Comparison of ENCODE assay signal across 8 cellular contexts in genomic region chr6:32941412-32941784, GRCh38. TPM values are rescaled to one million over a fixed set of nuclear protein-coding genes. Genes with fewer than 3 reads are reported as not detected.
DNase-seq lines count a peak whose midpoint lies in the region; ATAC-seq and TF ChIP-seq lines count a peak whose summit lies in the region.

No MANE protein-coding gene starts in this region.

- TF ChIP-seq CTCF in transverse colon (IDR thresholded peaks at IDR 0.05), result no peak

- peak; percentile 11 to 83 (median 56) for DNase-seq in CD4-positive, CD25-positive, alpha-beta regulatory T cell
- peak; percentile 63 for DNase-seq in activated CD4-positive, alpha-beta memory T cell treated with anti-CD3 and anti-CD28 coated beads, Interleukin-2, amount 10 ng/mL, durations not matched to agents 7 days and 5 days
- DNase-seq in kidney glomerular epithelial cell (lab: John Stamatoyannopoulos, UW) (peak; percentile 89), transverse colon (peak; percentile 32), COR-L47 (lab: John Stamatoyannopoulos, UW) (no peak), A172 (ENCODE audit: low spot score) (no peak)

- POLR2A ChIA-PET in activated CD4-positive, alpha-beta memory T cell treated with anti-CD3 and anti-CD28 coated beads, Interleukin-2, amount 10 ng/mL, durations not matched to agents 7 days and 5 days (lab: Charles Lee), result interaction anchor here (0.7 to 8.5 kb wide), 16 partner anchors 8 to 132 kb away, joined by 3 to 303 read pairs (median 6); partner anchors contain the start of genes BRD2, HLA-DMA, HLA-DPA1 and PSMB8

- no peaks in the 10 kb centered on the region for H3K9me3 ChIP-seq in CD4-positive, CD25-positive, alpha-beta regulatory T cell (ENCODE audit: control insufficient read depth in 2 of 2, low read length in 2 of 2)
- H3K9me3 ChIP-seq in transverse colon, result no peaks in the 10 kb centered on the region

- peak overlapping the region; percentile 92 to 96 (median 95) for H3K27ac Mint-ChIP-seq in CD4-positive, CD25-positive, alpha-beta regulatory T cell
- peak overlapping the region; percentile 94 for H3K27ac Mint-ChIP-seq in activated CD4-positive, alpha-beta memory T cell treated with anti-CD3 and anti-CD28 coated beads, Interleukin-2, amount 10 ng/mL, durations not matched to agents 7 days and 5 days

- peaks cover 11% of the 10 kb centered on the region for H3K36me3 Mint-ChIP-seq in CD4-positive, CD25-positive, alpha-beta regulatory T cell
- H3K36me3 Mint-ChIP-seq in activated CD4-positive, alpha-beta memory T cell treated with anti-CD3 and anti-CD28 coated beads, Interleukin-2, amount 10 ng/mL, durations not matched to agents 7 days and 5 days (ENCODE audit: low read depth), result peaks cover 19% of the 10 kb centered on the region

- 58 to 60% methylated on average over 1 to 6 of the region's 6 CpGs for WGBS in transverse colon (ENCODE audit: low coverage in 1 of 2), 2 donors

- H3K4me1 ChIP-seq in CD4-positive, CD25-positive, alpha-beta regulatory T cell (ENCODE audit: control insufficient read depth, insufficient read depth, low read length, poor library complexity, severe bottlenecking), result peaks cover 60% of the 10 kb centered on the region
- H3K4me1 ChIP-seq in transverse colon, result peaks cover 3 to 37% (median 7%) of the 10 kb centered on the region in 4 donors

- H3K9me3 Mint-ChIP-seq in CD4-positive, CD25-positive, alpha-beta regulatory T cell, result no peaks in the 10 kb centered on the region
- H3K9me3 Mint-ChIP-seq in activated CD4-positive, alpha-beta memory T cell treated with anti-CD3 and anti-CD28 coated beads, Interleukin-2, amount 10 ng/mL, durations not matched to agents 7 days and 5 days, result no peaks in the 10 kb centered on the region

- H3K27ac ChIP-seq in CD4-positive, CD25-positive, alpha-beta regulatory T cell (ENCODE audit: insufficient read depth, low read length, poor library complexity, severe bottlenecking), result peak overlapping the region; percentile 89
- H3K27ac ChIP-seq in transverse colon, result peak overlapping the region; percentile 68 to 74 (median 68)

- TF ChIP-seq POLR2A in transverse colon (IDR thresholded peaks at IDR 0.05), result no peak

- intact Hi-C loops in transverse colon (cut with DNase I; ENCODE audit: low total_unique reads), result no loop called here

- H3K27me3 Mint-ChIP-seq in CD4-positive, CD25-positive, alpha-beta regulatory T cell, result no peaks in the 10 kb centered on the region
- no peaks in the 10 kb centered on the region for H3K27me3 Mint-ChIP-seq in activated CD4-positive, alpha-beta memory T cell treated with anti-CD3 and anti-CD28 coated beads, Interleukin-2, amount 10 ng/mL, durations not matched to agents 7 days and 5 days

- H3K27me3 ChIP-seq in CD4-positive, CD25-positive, alpha-beta regulatory T cell (ENCODE audit: control insufficient read depth, insufficient read depth, low read length), result no peaks in the 10 kb centered on the region
- no peaks in the 10 kb centered on the region for H3K27me3 ChIP-seq in transverse colon

- H3K4me3 Mint-ChIP-seq in CD4-positive, CD25-positive, alpha-beta regulatory T cell, result peak overlapping the region; percentile 86 to 94 (median 94)
- peak overlapping the region; percentile 82 for H3K4me3 Mint-ChIP-seq in activated CD4-positive, alpha-beta memory T cell treated with anti-CD3 and anti-CD28 coated beads, Interleukin-2, amount 10 ng/mL, durations not matched to agents 7 days and 5 days

- no peak for TF ChIP-seq EP300 in transverse colon (IDR thresholded peaks at IDR 0.05; ENCODE audit: low read depth)

- ATAC-seq in CD4-positive, CD25-positive, alpha-beta regulatory T cell (ENCODE audit: low read depth in 2 of 2), result peak; percentile 73 to 76
- ATAC-seq in GM19324 (IDR thresholded peaks at IDR 0.05; ENCODE audit: low FRiP score, unreplicated experiment), result peak; percentile 54
- ATAC-seq in HG03280 (IDR thresholded peaks at IDR 0.05; ENCODE audit: unreplicated experiment), result peak; percentile 51

- peak overlapping the region; percentile 92 for H3K4me3 ChIP-seq in CD4-positive, CD25-positive, alpha-beta regulatory T cell (ENCODE audit: low read depth, low read length)
- no peak overlapping the region for H3K4me3 ChIP-seq in transverse colon

- no peaks in the 10 kb centered on the region for H3K36me3 ChIP-seq in CD4-positive, CD25-positive, alpha-beta regulatory T cell (ENCODE audit: control insufficient read depth, insufficient read depth, low read length)
- H3K36me3 ChIP-seq in transverse colon, result no peaks in the 10 kb centered on the region

- CTCF ChIA-PET in activated CD4-positive, alpha-beta memory T cell treated with anti-CD3 and anti-CD28 coated beads, Interleukin-2, amount 10 ng/mL, durations not matched to agents 7 days and 5 days (lab: Charles Lee), result interaction anchor here (0.7 to 8.6 kb wide), 15 partner anchors 8 to 307 kb away, joined by 3 to 136 read pairs (median 6); partner anchors contain the start of genes BRD2, HLA-DMA, PSMB8 and TAP2

- in situ Hi-C loops in transverse colon (cut with MboI; ENCODE audit: low pct_ligation_motif_present in 1 of 4, low pct_unique_long_range_greater_than_20kb in 1 of 4, low sequenced_read_pairs in 3 of 4), result loop anchor here in 1 of 4 donors (5.0 kb wide), 1 partner anchor 54 kb away; no protein-coding TSS in a partner anchor

- peaks cover 19 to 64% (median 53%) of the 10 kb centered on the region in 4 donors for H3K4me1 Mint-ChIP-seq in CD4-positive, CD25-positive, alpha-beta regulatory T cell
- peaks cover 59% of the 10 kb centered on the region for H3K4me1 Mint-ChIP-seq in activated CD4-positive, alpha-beta memory T cell treated with anti-CD3 and anti-CD28 coated beads, Interleukin-2, amount 10 ng/mL, durations not matched to agents 7 days and 5 days

RNA-seq across cellular contexts. Expression of gene HLA-DMB, which starts 0.6 kb away (rescaled TPM):
- 17.6 TPM for total RNA-seq in CD4-positive, CD25-positive, alpha-beta regulatory T cell
- 10 to 100 TPM; 12.8 to 44.2 (median 32.4) TPM for polyA plus RNA-seq in CD4-positive, CD25-positive, alpha-beta regulatory T cell
- total RNA-seq in activated CD4-positive, alpha-beta memory T cell treated with anti-CD3 and anti-CD28 coated beads, Interleukin-2, amount 10 ng/mL, durations not matched to agents 7 days and 5 days, result 10 to 100 TPM; 19.1 to 20.0 TPM
- total RNA-seq in transverse colon, result 10 to 100 TPM in 2 of 4 donors, 1 to 10 TPM in 2; 1.8 to 20.8 (median 13.2) TPM
- total RNA-seq in A172 (2014; rRNA removed; shearing (Covaris generic)), result not detected in 2 replicates

RNA-seq across cellular contexts. Expression of gene HLA-DMA, which starts 11.5 kb away (rescaled TPM):
- 53.1 TPM for total RNA-seq in CD4-positive, CD25-positive, alpha-beta regulatory T cell
- 10 to 100 TPM; 32.3 to 89.3 (median 70.1) TPM for polyA plus RNA-seq in CD4-positive, CD25-positive, alpha-beta regulatory T cell
- total RNA-seq in activated CD4-positive, alpha-beta memory T cell treated with anti-CD3 and anti-CD28 coated beads, Interleukin-2, amount 10 ng/mL, durations not matched to agents 7 days and 5 days, result 10 to 100 TPM; 54.0 to 54.3 TPM
- total RNA-seq in transverse colon, result 10 to 100 TPM in 3 of 4 donors, 1 to 10 TPM in 1; 1.4 to 40.4 (median 20.8) TPM
- total RNA-seq in A172 (2014; rRNA removed; shearing (Covaris generic)), result 0.78 and 1.2 TPM in 2 replicates

RNA-seq across cellular contexts. Expression of gene BRD2, which starts 27.0 kb away (rescaled TPM):
- total RNA-seq in CD4-positive, CD25-positive, alpha-beta regulatory T cell, result 425 TPM
- 10 to 100 TPM; 43.9 to 58.7 (median 53.8) TPM for polyA plus RNA-seq in CD4-positive, CD25-positive, alpha-beta regulatory T cell
- 100 to 1,000 TPM; 290 to 297 TPM for total RNA-seq in activated CD4-positive, alpha-beta memory T cell treated with anti-CD3 and anti-CD28 coated beads, Interleukin-2, amount 10 ng/mL, durations not matched to agents 7 days and 5 days
- 100 to 1,000 TPM; 116 to 612 (median 238) TPM for total RNA-seq in transverse colon
- total RNA-seq in A172 (2014; rRNA removed; shearing (Covaris generic)), result 73.9 and 106 TPM in 2 replicates

Comparison
In these comparisons a context has a peak if more than half of its experiments do, and no peak if none do; other contexts are left out.
1. DNase-seq: peak in CD4-positive, CD25-positive, alpha-beta regulatory T cell (3 of 3), activated CD4-positive, alpha-beta memory T cell treated with anti-CD3 and anti-CD28 coated beads, Interleukin-2, amount 10 ng/mL, durations not matched to agents 7 days and 5 days (single experiment), kidney glomerular epithelial cell (single experiment) and transverse colon (single experiment); none in COR-L47 (single experiment) and A172 (single experiment).
2. Peak in every context shown above with its lines, with median percentiles within 50 percentile points of each other: ATAC-seq.